ENCODE assay signal across 35 cellular contexts in the genomic region with DNA sequence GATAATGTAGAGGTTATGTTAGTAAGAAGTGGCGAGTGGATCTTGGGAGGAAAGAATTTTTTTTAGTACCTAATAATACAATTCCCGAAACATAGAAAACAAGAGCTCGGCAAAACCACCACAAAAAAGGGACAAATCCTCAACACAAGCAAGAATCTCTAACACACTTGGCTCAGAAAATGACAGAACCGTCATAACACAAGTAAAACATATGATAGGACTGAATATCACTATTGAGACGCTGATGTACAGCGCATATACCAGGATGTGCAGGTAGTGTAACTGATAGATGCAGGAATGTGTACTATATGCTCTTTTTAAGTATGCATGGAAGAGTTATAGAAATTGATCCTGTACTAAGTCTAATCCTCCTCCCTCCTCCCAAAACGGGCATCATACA.
"Had no signal": no experiment of that assay in that cellular context is flagged by ENCODE, and none has a peak within 500 bp of the region (broad histone marks: within the 10 kb centered on the region; RNA-seq: fewer than 3 reads in every experiment).

No MANE protein-coding gene starts in this region.

- H3K9ac ChIP-seq: KMS-11 had no signal

- H3K4me3 ChIP-seq: MG63 had no signal

- H3K4me2 ChIP-seq: KMS-11 had no signal

- H3K27ac ChIP-seq: KMS-11 had no signal

- H3K36me3 ChIP-seq: MG63 had no signal

- H3K9me3 ChIP-seq: MG63 had no signal

- H3K27me3 ChIP-seq: MG63 had no signal

- DNase-seq: Karpas-422, Kasumi-1, KG1, MG63, MM.1S, MV-4-11, NCI-H1048, NCI-H1092, NCI-H1092 treated with DMSO at 0.1 percent for 48 hours, NCI-H1105, NCI-H1105 treated with DMSO at 0.1 percent for 48 hours, NCI-H1417, NCI-H1417 treated with DMSO at 0.1 percent for 48 hours, NCI-H1436, NCI-H1436 treated with DMSO at 0.1 percent for 48 hours, NCI-H146, NCI-H1694, NCI-H1694 treated with DMSO at 0.1 percent for 48 hours, NCI-H187, NCI-H187 treated with DMSO at 0.1 percent for 48 hours, NCI-H1930, NCI-H2029, NCI-H2029 treated with DMSO at 0.1 percent for 48 hours, NCI-H2081, NCI-H2081 treated with DMSO at 0.1 percent for 48 hours, NCI-H2107, NCI-H2171, NCI-H2171 treated with DMSO at 0.1 percent for 48 hours, NCI-H2227 treated with DMSO at 0.1 percent for 48 hours, NCI-H226, NCI-H345, NCI-H446, NCI-H446 treated with DMSO at 0.1 percent for 48 hours, NCI-H510A had no signal
